ENCODE assay signal across 25 cellular contexts in the genomic region with DNA sequence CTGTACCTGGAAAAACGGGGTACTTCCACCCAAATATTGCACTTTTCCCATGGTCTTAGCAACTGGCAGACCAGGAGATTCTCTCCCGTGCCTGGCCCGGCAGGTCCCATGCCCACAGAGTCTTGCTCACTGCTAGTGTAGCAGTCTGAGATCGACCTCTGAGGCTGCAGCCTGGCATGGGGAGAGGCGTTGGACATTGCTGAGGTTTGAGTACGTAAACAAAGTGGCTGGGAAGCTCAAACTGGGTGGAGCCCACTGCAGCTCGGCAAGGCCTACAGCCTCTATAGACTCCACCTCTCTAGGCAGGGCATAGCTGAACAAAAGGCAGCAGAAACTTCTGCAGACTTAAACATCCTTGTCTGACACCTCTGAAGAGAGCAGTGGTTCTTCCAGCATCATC.
"Had no signal": no experiment of that assay in that cellular context is flagged by ENCODE, and none has a peak within 500 bp of the region (broad histone marks: within the 10 kb centered on the region; RNA-seq: fewer than 3 reads in every experiment).

No MANE protein-coding gene starts in this region.

- H3K4me3 Mint-ChIP-seq: dendritic cell treated with granulocyte-macrophage colony-stimulating factor and Interleukin-4, amounts not matched to agents 40 ng/mL and 50 ng/mL, for 4 days; effector memory CD8-positive, alpha-beta T cell; endodermal cell; mesothelial cell of epicardium; naive B cell had no signal

- H3K4me1 ChIP-seq: colonic mucosa, esophagus squamous epithelium, gastrocnemius medialis, heart right ventricle, left lung, lower lobe of right lung had no signal

- H3K9me3 ChIP-seq: colonic mucosa, esophagus squamous epithelium, gastrocnemius medialis, heart right ventricle, left lung, lower lobe of right lung, mucosa of descending colon had no signal

- DNase-seq: colonic mucosa; cortex of kidney; effector CD8-positive, alpha-beta T cell; effector memory CD8-positive, alpha-beta T cell; endodermal cell; erythroblast; esophagus squamous epithelium; foreskin fibroblast; foreskin melanocyte; gastrocnemius medialis; glutamatergic neuron; head of caudate nucleus; heart right ventricle; hippocampal formation; left cardiac atrium; left lung; left ventricle myocardium superior; lower lobe of right lung; mesenchymal stem cell; mucosa of descending colon; naive B cell had no signal

- H3K27ac Mint-ChIP-seq: dendritic cell treated with granulocyte-macrophage colony-stimulating factor and Interleukin-4, amounts not matched to agents 40 ng/mL and 50 ng/mL, for 4 days; effector memory CD8-positive, alpha-beta T cell; endodermal cell; mesothelial cell of epicardium had no signal

- H3K4me3 ChIP-seq: colonic mucosa, esophagus squamous epithelium, gastrocnemius medialis, heart right ventricle, left lung, lower lobe of right lung, mucosa of descending colon had no signal

- H3K4me1 Mint-ChIP-seq: endodermal cell, mesothelial cell of epicardium, naive B cell had no signal

- H3K27ac ChIP-seq: colonic mucosa, epithelial cell of prostate, esophagus squamous epithelium, gastrocnemius medialis, heart right ventricle, left lung, lower lobe of right lung had no signal

- H3K36me3 ChIP-seq: colonic mucosa, esophagus squamous epithelium, gastrocnemius medialis, heart right ventricle, left lung, lower lobe of right lung had no signal

- H3K36me3 Mint-ChIP-seq: mesothelial cell of epicardium, naive B cell had no signal

- ATAC-seq: effector memory CD8-positive, alpha-beta T cell; esophagus mucosa; gastrocnemius medialis; heart right ventricle; left cardiac atrium; left lung; left ventricle myocardium superior; lower lobe of right lung; mucosa of descending colon had no signal

- H3K9me3 Mint-ChIP-seq: dendritic cell treated with granulocyte-macrophage colony-stimulating factor and Interleukin-4, amounts not matched to agents 40 ng/mL and 50 ng/mL, for 4 days; effector memory CD8-positive, alpha-beta T cell had no signal

- H3K27me3 ChIP-seq: colonic mucosa, gastrocnemius medialis had no signal
